9 cellular contexts compared by ENCODE assay signal in the genomic region with DNA sequence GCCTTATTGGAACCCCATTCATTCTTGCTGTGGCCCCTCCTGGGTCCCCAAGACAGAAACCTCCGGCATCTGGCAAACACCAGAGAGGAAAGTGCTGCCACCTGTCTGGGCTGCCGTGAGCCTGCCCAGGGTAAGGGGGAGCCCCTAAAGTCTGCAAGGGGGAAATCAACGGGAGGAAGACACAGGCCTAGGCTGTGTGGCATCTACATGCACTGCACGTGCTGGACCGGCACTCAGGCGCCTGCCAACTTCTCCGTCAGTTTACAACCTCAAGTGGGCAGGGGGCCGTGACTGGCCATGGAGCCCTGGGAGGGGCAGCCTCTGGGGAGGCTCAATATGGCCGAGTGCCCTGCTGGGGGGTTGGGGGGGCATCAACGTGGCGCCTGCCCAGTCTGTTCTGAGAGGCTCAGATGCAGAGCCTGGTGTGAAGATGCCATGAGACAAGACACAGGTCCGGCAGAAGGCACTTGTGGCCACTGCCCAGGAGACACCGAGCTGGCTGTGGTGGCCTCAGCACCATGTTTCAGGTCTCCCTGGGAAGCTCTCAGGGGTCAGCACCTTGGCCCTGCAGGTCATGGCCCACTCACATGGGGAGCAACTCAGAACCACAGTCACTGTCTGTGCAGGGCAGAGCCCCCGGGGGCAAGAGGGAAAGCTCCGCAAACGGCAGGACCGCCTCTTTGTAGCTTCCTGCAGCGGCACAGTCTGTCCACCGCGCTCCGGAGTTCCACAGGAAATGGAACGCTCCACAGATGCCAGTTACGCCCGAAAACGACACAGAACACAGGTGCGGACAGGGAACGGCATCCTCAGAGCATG. TPM values are rescaled to one million over a fixed set of nuclear protein-coding genes. Genes with fewer than 3 reads are reported as not detected.
A peak's percentile ranks its signal among the peaks of the same experiment; 100 is the strongest.
DNase-seq lines count a peak whose midpoint lies in the region; ATAC-seq, FAIRE-seq and TF ChIP-seq lines count a peak whose summit lies in the region.
"Had no signal": no experiment of that assay in that cellular context is flagged by ENCODE, and none has a peak within 500 bp of the region (broad histone marks: within the 10 kb centered on the region; RNA-seq: fewer than 3 reads in every experiment).

No MANE protein-coding gene starts in this region.

- no peak overlapping the region for H3K4me2 ChIP-seq in astrocyte (ENCODE audit: low read length)

- no peaks in the 10 kb centered on the region for H3K36me3 Mint-ChIP-seq in activated naive CD4-positive, alpha-beta T cell treated with anti-CD3 and anti-CD28 coated beads, Interleukin-2, amount 50 U/mL, for 24 hours
- peaks cover 4% of the 10 kb centered on the region for H3K36me3 Mint-ChIP-seq in astrocyte (ENCODE audit: low read depth, unreplicated experiment)
- no peaks in the 10 kb centered on the region for H3K36me3 Mint-ChIP-seq in naive B cell

- TF ChIP-seq POLR2A in upper lobe of left lung (IDR thresholded peaks at IDR 0.05), result no peak

- H3K9ac ChIP-seq in astrocyte (ENCODE audit: low read length), result no peak overlapping the region

- H3K4me3 ChIP-seq in astrocyte (ENCODE audit: insufficient read depth, low read depth, low read length) (no peak overlapping the region), upper lobe of left lung (peak overlapping the region in 2 of 4 donors; percentile 2 to 15)

- H3K27ac ChIP-seq in astrocyte (ENCODE audit: low read depth, low read length) (no peak overlapping the region), upper lobe of left lung (peak overlapping the region in 3 of 4 donors; percentile 69 to 91 (median 87))

- H3K9me3 ChIP-seq in astrocyte (ENCODE audit: insufficient read depth, low read depth, low read length) (no peaks in the 10 kb centered on the region), upper lobe of left lung (no peaks in the 10 kb centered on the region)

- H3K27me3 Mint-ChIP-seq in activated naive CD4-positive, alpha-beta T cell treated with anti-CD3 and anti-CD28 coated beads, Interleukin-2, amount 50 U/mL, for 24 hours, result no peaks in the 10 kb centered on the region
- no peaks in the 10 kb centered on the region for H3K27me3 Mint-ChIP-seq in astrocyte (ENCODE audit: low read depth, unreplicated experiment)
- no peaks in the 10 kb centered on the region for H3K27me3 Mint-ChIP-seq in naive B cell

- DNase-seq in activated naive CD4-positive, alpha-beta T cell treated with Interleukin-2 at 50 U/mL for 16 hours, result no peak
- no peak for DNase-seq in astrocyte (ENCODE audit: low read depth)
- DNase-seq in naive B cell, result peak; percentile 58
- peak in 1 of 2 donors; percentile 69 for DNase-seq in upper lobe of left lung
- DNase-seq in HEK293T (ENCODE audit: extremely low spot score), result no peak

- H2AFZ ChIP-seq in astrocyte (ENCODE audit: low read depth, low read length), result no peak overlapping the region

- H3K36me3 ChIP-seq in astrocyte (ENCODE audit: insufficient read depth, low read length) (peaks cover 3% of the 10 kb centered on the region), upper lobe of left lung (peaks cover 0 to 44% (median 32%) of the 10 kb centered on the region in 4 donors)

- H3K4me1 ChIP-seq in astrocyte (ENCODE audit: insufficient read depth, low read length) (peaks cover 18% of the 10 kb centered on the region), upper lobe of left lung (peaks cover 54 to 71% (median 63%) of the 10 kb centered on the region in 4 donors)

- peaks cover 73% of the 10 kb centered on the region for H3K79me2 ChIP-seq in astrocyte (ENCODE audit: insufficient read depth, low read length)

- CTCF ChIA-PET in HEK293T (lab: Yijun Ruan, JAX), result no interaction called here

- POLR2A ChIA-PET in HEK293T (lab: Yijun Ruan, JAX), result no interaction called here

- no peak for FAIRE-seq in astrocyte (lab: Jason Lieb, UNC)
- FAIRE-seq: D721Med had no signal

- H4K20me1 ChIP-seq in astrocyte (ENCODE audit: insufficient read depth, low read length), result peaks cover 96% of the 10 kb centered on the region

- ATAC-seq in naive B cell (ENCODE audit: low read depth in 2 of 2) (peak; percentile 40 to 65), upper lobe of left lung (ENCODE audit: low FRiP score in 2 of 2) (no peak), GM18909 (IDR thresholded peaks at IDR 0.05; ENCODE audit: poor library complexity, unreplicated experiment) (no peak), HG03432 (IDR thresholded peaks at IDR 0.05; ENCODE audit: unreplicated experiment) (no peak)

- peaks cover 33% of the 10 kb centered on the region for H3K4me1 Mint-ChIP-seq in activated naive CD4-positive, alpha-beta T cell treated with anti-CD3 and anti-CD28 coated beads, Interleukin-2, amount 50 U/mL, for 24 hours
- H3K4me1 Mint-ChIP-seq in astrocyte (ENCODE audit: low read depth, unreplicated experiment) (no peaks in the 10 kb centered on the region), naive B cell (peaks cover 29 to 46% (median 43%) of the 10 kb centered on the region in 3 donors)

- H3K9me3 Mint-ChIP-seq in activated naive CD4-positive, alpha-beta T cell treated with anti-CD3 and anti-CD28 coated beads, Interleukin-2, amount 50 U/mL, for 24 hours, result no peaks in the 10 kb centered on the region
- no peaks in the 10 kb centered on the region for H3K9me3 Mint-ChIP-seq in astrocyte (ENCODE audit: unreplicated experiment)
- no peaks in the 10 kb centered on the region for H3K9me3 Mint-ChIP-seq in naive B cell

- H3K27me3 ChIP-seq in astrocyte (ENCODE audit: insufficient read depth, low read length) (no peaks in the 10 kb centered on the region), upper lobe of left lung (no peaks in the 10 kb centered on the region)

- H3K4me3 Mint-ChIP-seq in activated naive CD4-positive, alpha-beta T cell treated with anti-CD3 and anti-CD28 coated beads, Interleukin-2, amount 50 U/mL, for 24 hours, result peak overlapping the region; percentile 86
- no peak overlapping the region for H3K4me3 Mint-ChIP-seq in astrocyte (ENCODE audit: unreplicated experiment)
- peak overlapping the region; percentile 68 to 90 (median 84) for H3K4me3 Mint-ChIP-seq in naive B cell

- TF ChIP-seq EP300 in upper lobe of left lung (IDR thresholded peaks at IDR 0.05), result no peak

- 55% methylated on average over 16 to 27 of the region's 27 CpGs for WGBS in upper lobe of left lung, 2 donors

- TF ChIP-seq CTCF in astrocyte (IDR thresholded peaks at IDR 0.05; ENCODE audit: insufficient read depth, low read depth, low read length), result no peak
- no peak for TF ChIP-seq CTCF in upper lobe of left lung (IDR thresholded peaks at IDR 0.05)

- peak overlapping the region; percentile 95 for H3K27ac Mint-ChIP-seq in activated naive CD4-positive, alpha-beta T cell treated with anti-CD3 and anti-CD28 coated beads, Interleukin-2, amount 50 U/mL, for 24 hours
- H3K27ac Mint-ChIP-seq in astrocyte (ENCODE audit: unreplicated experiment) (peak overlapping the region; percentile 83), naive B cell (peak overlapping the region in 5 of 6 donors; percentile 66 to 99 (median 96))

TF ChIP-seq in HEK293T, 16 proteins besides CTCF, POLR2A, EP300 and RAD21:
- no peak for TF ChIP-seq CTBP1 (IDR thresholded peaks at IDR 0.05; ENCODE audit: borderline replicate concordance)
- no peak for TF ChIP-seq NFRKB (IDR thresholded peaks at IDR 0.05)
- no peak for TF ChIP-seq TARDBP (IDR thresholded peaks at IDR 0.05)
- no peak for TF ChIP-seq L3MBTL2 (conservative IDR thresholded peaks at IDR 0.05)
- TF ChIP-seq LEF1 (IDR thresholded peaks at IDR 0.05; ENCODE audit: borderline replicate concordance), result no peak
- TF ChIP-seq BHLHE40 (IDR thresholded peaks at IDR 0.05; ENCODE audit: borderline replicate concordance), result no peak
- no peak for TF ChIP-seq HDGF (IDR thresholded peaks at IDR 0.05; ENCODE audit: borderline replicate concordance)
- TF ChIP-seq ARNT (IDR thresholded peaks at IDR 0.05), result no peak
- no peak for TF ChIP-seq ELF4 (IDR thresholded peaks at IDR 0.05)
- TF ChIP-seq SUZ12 (IDR thresholded peaks at IDR 0.05), result no peak
- TF ChIP-seq, protein P1, sequence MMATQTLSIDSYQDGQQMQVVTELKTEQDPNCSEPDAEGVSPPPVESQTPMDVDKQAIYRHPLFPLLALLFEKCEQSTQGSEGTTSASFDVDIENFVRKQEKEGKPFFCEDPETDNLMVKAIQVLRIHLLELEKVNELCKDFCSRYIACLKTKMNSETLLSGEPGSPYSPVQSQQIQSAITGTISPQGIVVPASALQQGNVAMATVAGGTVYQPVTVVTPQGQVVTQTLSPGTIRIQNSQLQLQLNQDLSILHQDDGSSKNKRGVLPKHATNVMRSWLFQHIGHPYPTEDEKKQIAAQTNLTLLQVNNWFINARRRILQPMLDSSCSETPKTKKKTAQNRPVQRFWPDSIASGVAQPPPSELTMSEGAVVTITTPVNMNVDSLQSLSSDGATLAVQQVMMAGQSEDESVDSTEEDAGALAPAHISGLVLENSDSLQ (IDR thresholded peaks at IDR 0.05), result no peak
- no peak for TF ChIP-seq FOXK2 (IDR thresholded peaks at IDR 0.05)
- no peak for TF ChIP-seq FOXA1 (IDR thresholded peaks at IDR 0.05)
- TF ChIP-seq ZNF384 (IDR thresholded peaks at IDR 0.05), result no peak
- no peak for TF ChIP-seq FOXM1 (IDR thresholded peaks at IDR 0.05; ENCODE audit: borderline replicate concordance)
- TF ChIP-seq SP1 (IDR thresholded peaks at IDR 0.05), result no peak
TF ChIP-seq in HEK293T: peak in this region for 0.

RNA-seq across cellular contexts. Expression of gene UCKL1, which starts 8.4 kb away (rescaled TPM):
- total RNA-seq in astrocyte (33.0 and 33.4 TPM in 2 replicates), upper lobe of left lung (100 to 1,000 TPM in 1 of 6 donors, 10 to 100 TPM in 5; 23.0 to 103 (median 37.3) TPM)
- 10 to 100 TPM; 11.3 to 62.0 (median 31.7) TPM for polyA plus RNA-seq in naive B cell (ENCODE audit: low read depth in 6 of 6)

RNA-seq across cellular contexts. Expression of gene ZNF512B, which starts 21.9 kb away (rescaled TPM):
- total RNA-seq in astrocyte (27.5 and 27.7 TPM in 2 replicates), upper lobe of left lung (10 to 100 TPM; 10.8 to 22.0 (median 16.3) TPM)
- under 1 TPM in 5 of 6 donors, not detected in 1; 0.16 to 0.69 (median 0.60) TPM for polyA plus RNA-seq in naive B cell (ENCODE audit: low read depth in 6 of 6)

RNA-seq across cellular contexts. Expression of gene SAMD10, which starts 31.6 kb away (rescaled TPM):
- total RNA-seq in astrocyte, result 2.7 and 4.3 TPM in 2 replicates
- 1 to 10 TPM; 2.0 to 7.1 (median 5.8) TPM for polyA plus RNA-seq in naive B cell (ENCODE audit: low read depth in 6 of 6)
- total RNA-seq in upper lobe of left lung, result 1 to 10 TPM; 2.6 to 7.2 (median 4.7) TPM

RNA-seq across cellular contexts. Expression of gene PRPF6, which starts 33.1 kb away (rescaled TPM):
- total RNA-seq in astrocyte (52.3 and 52.6 TPM in 2 replicates), upper lobe of left lung (100 to 1,000 TPM in 1 of 6 donors, 10 to 100 TPM in 5; 60.5 to 113 (median 68.0) TPM)
- 10 to 100 TPM; 46.4 to 83.8 (median 66.9) TPM for polyA plus RNA-seq in naive B cell (ENCODE audit: low read depth in 6 of 6)

RNA-seq across cellular contexts. Expression of gene DNAJC5, which starts 52.9 kb away (rescaled TPM):
- 64.6 and 65.6 TPM in 2 replicates for total RNA-seq in astrocyte
- polyA plus RNA-seq in naive B cell (ENCODE audit: low read depth in 6 of 6), result 1 to 10 TPM in 5 of 6 donors, under 1 TPM in 1; 0.23 to 4.2 (median 3.3) TPM
- total RNA-seq in upper lobe of left lung, result 10 to 100 TPM; 44.6 to 66.0 (median 60.7) TPM

Comparison
In these comparisons a context has a peak if more than half of its experiments do, and no peak if none do; other contexts are left out.
1. ATAC-seq: peak in naive B cell (2 of 2); none in upper lobe of left lung (0 of 2), GM18909 (single experiment) and HG03432 (single experiment).
2. Peak in every context shown above with its lines, with median percentiles within 50 percentile points of each other: H3K27ac Mint-ChIP-seq.